ENCODE assay signal across 8 cellular contexts in the genomic region with DNA sequence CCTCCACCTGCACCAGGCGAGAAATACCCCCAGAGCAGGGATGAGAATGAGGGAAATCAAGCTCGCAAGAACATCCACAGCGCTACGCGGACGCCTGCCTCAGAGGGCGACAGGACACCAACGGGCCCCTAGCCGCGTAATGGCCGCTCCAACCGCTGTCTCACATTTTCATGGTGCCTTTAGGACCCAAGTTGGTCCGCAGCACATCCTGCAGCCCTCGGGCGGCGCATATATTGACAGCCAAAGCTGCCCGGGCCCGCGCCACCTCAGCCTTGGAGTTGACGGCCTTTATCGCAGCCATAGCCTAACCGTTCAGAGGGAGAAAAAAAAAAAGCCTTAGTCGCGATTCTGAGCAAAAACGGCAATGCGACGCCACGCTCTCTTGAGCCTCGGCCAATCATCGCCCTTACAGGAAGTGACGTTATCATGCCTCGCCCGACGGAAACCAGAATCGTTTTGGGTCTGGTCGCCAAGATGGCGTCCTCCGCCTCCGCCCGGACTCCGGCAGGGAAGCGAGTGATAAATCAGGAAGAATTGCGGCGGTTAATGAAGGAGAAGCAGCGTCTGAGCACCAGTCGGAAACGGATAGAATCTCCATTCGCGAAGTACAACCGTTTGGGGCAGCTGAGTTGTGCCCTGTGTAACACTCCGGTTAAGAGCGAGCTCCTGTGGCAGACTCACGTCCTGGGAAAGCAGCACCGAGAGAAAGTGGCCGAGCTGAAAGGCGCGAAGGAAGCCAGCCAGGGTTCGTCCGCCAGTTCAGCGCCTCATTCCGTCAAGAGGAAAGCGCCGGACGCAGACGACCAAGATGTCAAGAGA.
DNase-seq lines count a peak whose midpoint lies in the region; ATAC-seq and TF ChIP-seq lines count a peak whose summit lies in the region.

A gene with protein sequence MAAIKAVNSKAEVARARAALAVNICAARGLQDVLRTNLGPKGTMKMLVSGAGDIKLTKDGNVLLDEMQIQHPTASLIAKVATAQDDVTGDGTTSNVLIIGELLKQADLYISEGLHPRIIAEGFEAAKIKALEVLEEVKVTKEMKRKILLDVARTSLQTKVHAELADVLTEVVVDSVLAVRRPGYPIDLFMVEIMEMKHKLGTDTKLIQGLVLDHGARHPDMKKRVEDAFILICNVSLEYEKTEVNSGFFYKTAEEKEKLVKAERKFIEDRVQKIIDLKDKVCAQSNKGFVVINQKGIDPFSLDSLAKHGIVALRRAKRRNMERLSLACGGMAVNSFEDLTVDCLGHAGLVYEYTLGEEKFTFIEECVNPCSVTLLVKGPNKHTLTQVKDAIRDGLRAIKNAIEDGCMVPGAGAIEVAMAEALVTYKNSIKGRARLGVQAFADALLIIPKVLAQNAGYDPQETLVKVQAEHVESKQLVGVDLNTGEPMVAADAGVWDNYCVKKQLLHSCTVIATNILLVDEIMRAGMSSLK (minus strand): TSS at position 368 of the 819 bp plus-strand sequence. CDS start 67 bp downstream, at position 301.
A gene with protein sequence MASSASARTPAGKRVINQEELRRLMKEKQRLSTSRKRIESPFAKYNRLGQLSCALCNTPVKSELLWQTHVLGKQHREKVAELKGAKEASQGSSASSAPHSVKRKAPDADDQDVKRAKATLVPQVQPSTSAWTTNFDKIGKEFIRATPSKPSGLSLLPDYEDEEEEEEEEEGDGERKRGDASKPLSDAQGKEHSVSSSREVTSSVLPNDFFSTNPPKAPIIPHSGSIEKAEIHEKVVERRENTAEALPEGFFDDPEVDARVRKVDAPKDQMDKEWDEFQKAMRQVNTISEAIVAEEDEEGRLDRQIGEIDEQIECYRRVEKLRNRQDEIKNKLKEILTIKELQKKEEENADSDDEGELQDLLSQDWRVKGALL (plus strand): TSS at position 448 of the 819 bp plus-strand sequence. CDS start 27 bp downstream, at position 475.

- no peak for TF ChIP-seq CTCF in AG09319 (IDR thresholded peaks at IDR 0.05; ENCODE audit: low read depth, low read length)

- ATAC-seq in GM19025 (IDR thresholded peaks at IDR 0.05; ENCODE audit: low read depth, unreplicated experiment): peak; percentile 83
- ATAC-seq in HG03280 (IDR thresholded peaks at IDR 0.05; ENCODE audit: unreplicated experiment): peak; percentile 85
- peak; percentile 93 to 95 for ATAC-seq in activated CD4-positive, CD25-positive, alpha-beta regulatory T cell treated with anti-CD3 and anti-CD28 coated beads, Interleukin-2, amount 50 U/mL, for 24 hours

- DNase-seq in AG09319 (ENCODE audit: extremely low read depth, low read depth): peak; percentile 85
- DNase-seq in NCI-H345 treated with DMSO at 0.1 percent for 48 hours (lab: John Stamatoyannopoulos, UW; ENCODE audit: unreplicated experiment): peak; percentile 83
- DNase-seq in cerebellar cortex (ENCODE audit: low spot score): peak; percentile 96
- peak; percentile 97 for DNase-seq in islet precursor cell
- DNase-seq in stimulated activated CD4-positive, alpha-beta T cell treated with anti-CD3 and anti-CD28 coated beads, Interleukin-12 subunit alpha, Interleukin-12 subunit beta, amount 100 ng/mL, for 4 hours: peak; percentile 81

Comparison
In these comparisons a context has a peak if more than half of its experiments do, and no peak if none do; other contexts are left out.
1. Peak in every context shown above with its lines: DNase-seq and ATAC-seq.